ENCODE assay signal across 20 cellular contexts in the genomic region with DNA sequence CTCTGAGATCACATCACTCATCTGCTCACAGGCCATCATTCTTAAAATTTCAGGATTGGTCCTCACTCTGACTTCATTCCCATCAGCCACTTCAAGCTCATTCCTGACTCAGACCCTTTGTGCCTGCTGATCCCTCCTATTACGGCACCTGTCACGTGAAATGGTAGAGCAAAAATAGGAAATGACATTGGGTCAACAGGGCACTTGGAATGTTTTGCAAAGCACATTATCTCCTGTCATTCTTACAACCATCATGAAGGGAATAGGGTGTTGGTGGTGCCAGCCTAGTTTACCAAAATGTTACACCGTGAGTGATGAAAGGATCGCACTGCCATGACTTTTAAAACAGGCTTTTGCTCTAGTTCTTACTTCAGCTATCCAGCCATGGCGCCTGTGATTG.
DNase-seq lines count a peak whose midpoint lies in the region; ATAC-seq lines count a peak whose summit lies in the region.
"Had no signal": no experiment of that assay in that cellular context is flagged by ENCODE, and none has a peak within 500 bp of the region (broad histone marks: within the 10 kb centered on the region; RNA-seq: fewer than 3 reads in every experiment).

No MANE protein-coding gene starts in this region.

- peak overlapping the region; percentile 44 for H3K27ac Mint-ChIP-seq in activated naive CD4-positive, alpha-beta T cell treated with anti-CD3 and anti-CD28 coated beads for 36 hours
- peak overlapping the region; percentile 47 for H3K27ac Mint-ChIP-seq in activated T-helper 1 cell treated with anti-CD3 and anti-CD28 coated beads, Interleukin-12 subunit alpha, Interleukin-12 subunit beta, Interleukin-2, Interleukin-4 antibody, amounts not matched to agents 30 ng/mL and 10 ng/mL and 1 ng/mL, durations not matched to agents 14 hours and 24 hours and 36 hours
- peak overlapping the region; percentile 29 for H3K27ac Mint-ChIP-seq in stimulated activated memory B cell treated with anti-CD40 and anti-IgM and Interleukin-4, amounts not matched to agents 10 μg/mL and 1 μg/mL and 100 μg/mL, for 72 hours
- H3K27ac Mint-ChIP-seq: activated CD4-positive, alpha-beta T cell treated with anti-CD3 and anti-CD28 coated beads, Interleukin-2, amount 10 ng/mL, durations not matched to agents 24 days and 14 days; mesothelial cell of epicardium had no signal

- intact Hi-C loops in activated naive CD4-positive, alpha-beta T cell treated with anti-CD3 and anti-CD28 coated beads for 36 hours (cut with micrococcal nuclease), result no loop called here
- intact Hi-C loops in activated T-helper 1 cell treated with anti-CD3 and anti-CD28 coated beads, Interleukin-12 subunit alpha, Interleukin-12 subunit beta, Interleukin-2, Interleukin-4 antibody, amounts not matched to agents 30 ng/mL and 10 ng/mL and 1 ng/mL, durations not matched to agents 14 hours and 24 hours and 36 hours (cut with micrococcal nuclease), result no loop called here
- intact Hi-C loops in left cardiac atrium (cut with DNase I), result no loop called here

- no peaks in the 10 kb centered on the region for H3K27me3 Mint-ChIP-seq in activated naive CD4-positive, alpha-beta T cell treated with anti-CD3 and anti-CD28 coated beads for 36 hours (ENCODE audit: low read depth)
- H3K27me3 Mint-ChIP-seq in activated T-helper 1 cell treated with anti-CD3 and anti-CD28 coated beads, Interleukin-12 subunit alpha, Interleukin-12 subunit beta, Interleukin-2, Interleukin-4 antibody, amounts not matched to agents 30 ng/mL and 10 ng/mL and 1 ng/mL, durations not matched to agents 14 hours and 24 hours and 36 hours (ENCODE audit: insufficient read depth), result no peaks in the 10 kb centered on the region
- H3K27me3 Mint-ChIP-seq in stimulated activated memory B cell treated with anti-CD40 and anti-IgM and Interleukin-4, amounts not matched to agents 10 μg/mL and 1 μg/mL and 100 μg/mL, for 72 hours, result no peaks in the 10 kb centered on the region
- H3K27me3 Mint-ChIP-seq: activated CD4-positive, alpha-beta T cell treated with anti-CD3 and anti-CD28 coated beads, Interleukin-2, amount 10 ng/mL, durations not matched to agents 24 days and 14 days had no signal

- peaks cover 23% of the 10 kb centered on the region for H3K36me3 Mint-ChIP-seq in activated naive CD4-positive, alpha-beta T cell treated with anti-CD3 and anti-CD28 coated beads for 36 hours (ENCODE audit: low read depth)
- peaks cover 67% of the 10 kb centered on the region for H3K36me3 Mint-ChIP-seq in activated T-helper 1 cell treated with anti-CD3 and anti-CD28 coated beads, Interleukin-12 subunit alpha, Interleukin-12 subunit beta, Interleukin-2, Interleukin-4 antibody, amounts not matched to agents 30 ng/mL and 10 ng/mL and 1 ng/mL, durations not matched to agents 14 hours and 24 hours and 36 hours (ENCODE audit: low read depth)
- H3K36me3 Mint-ChIP-seq in stimulated activated memory B cell treated with anti-CD40 and anti-IgM and Interleukin-4, amounts not matched to agents 10 μg/mL and 1 μg/mL and 100 μg/mL, for 72 hours, result peaks cover 56% of the 10 kb centered on the region

- ATAC-seq in left cardiac atrium (peak; percentile 42 to 58), HG03196 (IDR thresholded peaks at IDR 0.05; ENCODE audit: unreplicated experiment) (no peak)
- ATAC-seq in stimulated activated memory B cell treated with anti-CD40 and anti-IgM and Interleukin-4, amounts not matched to agents 10 μg/mL and 1 μg/mL and 100 μg/mL, for 72 hours, result no peak
- ATAC-seq: stimulated activated effector memory CD8-positive, alpha-beta T cell treated with anti-CD3 and anti-CD28 coated beads, Interleukin-12 subunit alpha, Interleukin-12 subunit beta, amount 100 ng/mL, for 72 hours had no signal

- H3K9me3 Mint-ChIP-seq in activated naive CD4-positive, alpha-beta T cell treated with anti-CD3 and anti-CD28 coated beads for 36 hours, result no peaks in the 10 kb centered on the region
- no peaks in the 10 kb centered on the region for H3K9me3 Mint-ChIP-seq in activated T-helper 1 cell treated with anti-CD3 and anti-CD28 coated beads, Interleukin-12 subunit alpha, Interleukin-12 subunit beta, Interleukin-2, Interleukin-4 antibody, amounts not matched to agents 30 ng/mL and 10 ng/mL and 1 ng/mL, durations not matched to agents 14 hours and 24 hours and 36 hours
- no peaks in the 10 kb centered on the region for H3K9me3 Mint-ChIP-seq in stimulated activated memory B cell treated with anti-CD40 and anti-IgM and Interleukin-4, amounts not matched to agents 10 μg/mL and 1 μg/mL and 100 μg/mL, for 72 hours
- H3K9me3 Mint-ChIP-seq: activated CD4-positive, alpha-beta T cell treated with anti-CD3 and anti-CD28 coated beads, Interleukin-2, amount 10 ng/mL, durations not matched to agents 24 days and 14 days; mesothelial cell of epicardium; stimulated activated effector memory CD8-positive, alpha-beta T cell treated with anti-CD3 and anti-CD28 coated beads, Interleukin-12 subunit alpha, Interleukin-12 subunit beta, amount 100 ng/mL, for 72 hours had no signal

- CTCF ChIA-PET in activated naive CD4-positive, alpha-beta T cell treated with anti-CD3 and anti-CD28 coated beads for 36 hours (lab: Charles Lee), result interaction anchor here (1.0 kb wide), 1 partner anchor 15 kb away, joined by 3 read pairs; no protein-coding TSS in a partner anchor

- DNase-seq in activated naive CD4-positive, alpha-beta T cell treated with anti-CD3 and anti-CD28 coated beads for 36 hours, result no peak
- no peak for DNase-seq in activated naive CD4-positive, alpha-beta T cell treated with anti-CD3 and anti-CD28 coated beads, Interleukin-2, amount 50 U/mL, for 16 hours
- no peak for DNase-seq in activated T-helper 1 cell treated with anti-CD3 and anti-CD28 coated beads, Interleukin-12 subunit alpha, Interleukin-12 subunit beta, Interleukin-2, Interleukin-4 antibody, amounts not matched to agents 30 ng/mL and 10 ng/mL and 1 ng/mL, durations not matched to agents 14 hours and 24 hours and 36 hours (ENCODE audit: low spot score)
- no peak for DNase-seq in left cardiac atrium
- no peak for DNase-seq in activated gamma-delta T cell (lab: John Stamatoyannopoulos, UW)
- DNase-seq in DMS 273 treated with DMSO at 0.1 percent for 48 hours (lab: John Stamatoyannopoulos, UW), result no peak
- DNase-seq: activated CD4-positive, alpha-beta T cell treated with anti-CD3 and anti-CD28 coated beads, Interleukin-2, amount 10 ng/mL, durations not matched to agents 24 days and 14 days; activated T-cell treated with anti-CD3 and anti-CD28 coated beads, Interleukin-2, amount 50 U/mL, for 48 hours; COR-L47; EL; kidney glomerular epithelial cell; MM.1S; NCI-H226; retina; stimulated activated CD4-positive, alpha-beta T cell treated with anti-CD3 and anti-CD28 coated beads, Interleukin-15, amount 100 ng/mL, for 24 hours; upper lobe of left lung had no signal

- H3K4me1 Mint-ChIP-seq in activated naive CD4-positive, alpha-beta T cell treated with anti-CD3 and anti-CD28 coated beads for 36 hours (ENCODE audit: low read depth), result peaks cover 2% of the 10 kb centered on the region
- H3K4me1 Mint-ChIP-seq in activated T-helper 1 cell treated with anti-CD3 and anti-CD28 coated beads, Interleukin-12 subunit alpha, Interleukin-12 subunit beta, Interleukin-2, Interleukin-4 antibody, amounts not matched to agents 30 ng/mL and 10 ng/mL and 1 ng/mL, durations not matched to agents 14 hours and 24 hours and 36 hours (ENCODE audit: low read depth), result peaks cover 4% of the 10 kb centered on the region
- H3K4me1 Mint-ChIP-seq in stimulated activated memory B cell treated with anti-CD40 and anti-IgM and Interleukin-4, amounts not matched to agents 10 μg/mL and 1 μg/mL and 100 μg/mL, for 72 hours, result no peaks in the 10 kb centered on the region
- H3K4me1 Mint-ChIP-seq: activated CD4-positive, alpha-beta T cell treated with anti-CD3 and anti-CD28 coated beads, Interleukin-2, amount 10 ng/mL, durations not matched to agents 24 days and 14 days; mesothelial cell of epicardium; stimulated activated effector memory CD8-positive, alpha-beta T cell treated with anti-CD3 and anti-CD28 coated beads, Interleukin-12 subunit alpha, Interleukin-12 subunit beta, amount 100 ng/mL, for 72 hours had no signal

- no peak overlapping the region for H3K4me3 Mint-ChIP-seq in activated naive CD4-positive, alpha-beta T cell treated with anti-CD3 and anti-CD28 coated beads for 36 hours
- no peak overlapping the region for H3K4me3 Mint-ChIP-seq in activated T-helper 1 cell treated with anti-CD3 and anti-CD28 coated beads, Interleukin-12 subunit alpha, Interleukin-12 subunit beta, Interleukin-2, Interleukin-4 antibody, amounts not matched to agents 30 ng/mL and 10 ng/mL and 1 ng/mL, durations not matched to agents 14 hours and 24 hours and 36 hours
- H3K4me3 Mint-ChIP-seq in stimulated activated memory B cell treated with anti-CD40 and anti-IgM and Interleukin-4, amounts not matched to agents 10 μg/mL and 1 μg/mL and 100 μg/mL, for 72 hours, result no peak overlapping the region
- H3K4me3 Mint-ChIP-seq: activated CD4-positive, alpha-beta T cell treated with anti-CD3 and anti-CD28 coated beads, Interleukin-2, amount 10 ng/mL, durations not matched to agents 24 days and 14 days; mesothelial cell of epicardium; stimulated activated effector memory CD8-positive, alpha-beta T cell treated with anti-CD3 and anti-CD28 coated beads, Interleukin-12 subunit alpha, Interleukin-12 subunit beta, amount 100 ng/mL, for 72 hours had no signal

Comparison
In these comparisons a context has a peak if more than half of its experiments do, and no peak if none do; other contexts are left out.
1. ATAC-seq: peak in left cardiac atrium (2 of 2); none in stimulated activated memory B cell treated with anti-CD40 and anti-IgM and Interleukin-4, amounts not matched to agents 10 μg/mL and 1 μg/mL and 100 μg/mL, for 72 hours (single experiment) and HG03196 (single experiment).
2. Peak in every context shown above with its lines, with median percentiles within 50 percentile points of each other: H3K27ac Mint-ChIP-seq.